In the genomic region with DNA sequence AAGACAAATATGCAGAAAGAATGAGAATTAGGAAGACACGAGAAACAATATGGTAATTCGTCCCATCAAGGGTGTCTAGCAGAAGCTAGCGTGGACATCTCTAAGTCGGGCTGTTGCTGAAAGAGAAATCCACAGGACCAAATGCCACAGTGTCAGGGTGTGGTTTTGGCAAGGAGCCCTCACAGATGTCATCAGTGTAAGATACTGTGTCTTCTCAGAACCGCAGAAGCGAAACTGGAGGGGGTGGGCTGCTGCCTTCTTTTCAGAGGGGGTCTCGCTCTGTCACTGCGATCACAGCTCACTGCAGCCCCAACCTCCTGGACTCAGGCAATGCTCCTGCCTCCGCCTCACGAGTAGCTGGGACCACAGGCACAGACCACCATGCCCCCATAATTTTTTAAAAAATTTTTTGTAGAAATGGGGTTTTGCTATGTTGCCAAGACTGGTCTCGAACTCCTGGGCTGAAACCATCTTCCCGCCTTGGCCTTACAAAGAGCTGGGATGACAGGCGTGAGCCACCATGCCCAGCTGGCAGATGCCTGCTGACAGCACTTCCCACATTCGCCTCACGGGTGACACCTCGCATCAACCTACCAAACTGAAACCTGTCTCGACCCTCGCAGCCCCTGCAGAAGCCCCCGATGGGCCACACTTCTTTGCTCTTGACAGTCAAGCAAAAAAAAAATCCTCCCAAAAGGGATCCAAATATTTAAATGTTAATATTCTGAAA, we compare ENCODE assay signal across 8 cellular contexts. TPM values are rescaled to one million over a fixed set of nuclear protein-coding genes. Genes with fewer than 3 reads are reported as not detected.
A peak's percentile ranks its signal among the peaks of the same experiment; 100 is the strongest.
DNase-seq lines count a peak whose midpoint lies in the region; ATAC-seq and TF ChIP-seq lines count a peak whose summit lies in the region.

No MANE protein-coding gene starts in this region.

- ATAC-seq in stimulated activated naive CD8-positive, alpha-beta T cell treated with anti-CD3 and anti-CD28 coated beads, Interleukin-15, amount 100 ng/mL, for 72 hours = peak; percentile 40
- no peak for ATAC-seq in stimulated activated naive CD8-positive, alpha-beta T cell treated with anti-CD3 and anti-CD28 coated beads, Interleukin-15, Interleukin-2, amounts not matched to agents 100 U/mL and 50 U/mL, for 24 hours
- ATAC-seq in GM19023 (IDR thresholded peaks at IDR 0.05; ENCODE audit: unreplicated experiment) (no peak), HG03045 (IDR thresholded peaks at IDR 0.05; ENCODE audit: unreplicated experiment) (no peak)

- H3K36me3 ChIP-seq in muscle layer of colon (ENCODE audit: insufficient read depth, low read length) = peaks cover 22% of the 10 kb centered on the region

- peaks cover 15% of the 10 kb centered on the region for H3K4me1 ChIP-seq in muscle layer of colon (ENCODE audit: insufficient read depth, low read length)

- peak in 9 of 56 donors; percentile 9 to 35 (median 19) for TF ChIP-seq CTCF in dorsolateral prefrontal cortex (IDR thresholded peaks at IDR 0.05 in 54 of 56, conservative IDR thresholded peaks at IDR 0.05 in 2 of 56; ENCODE audit: low read depth in 1 of 56, partially characterized antibody in 56 of 56)

- H3K27ac ChIP-seq in dorsolateral prefrontal cortex (peak overlapping the region in 47 of 59 donors; percentile 7 to 85 (median 67)), muscle layer of colon (ENCODE audit: low read depth, low read length) (peak overlapping the region; percentile 67)

- no peak for DNase-seq in stimulated activated naive CD8-positive, alpha-beta T cell treated with anti-CD3 and anti-CD28 coated beads, Interleukin-15, amount 100 ng/mL, for 72 hours
- DNase-seq in stimulated activated naive CD8-positive, alpha-beta T cell treated with anti-CD3 and anti-CD28 coated beads, Interleukin-15, Interleukin-2, amounts not matched to agents 100 U/mL and 50 U/mL, for 24 hours = no peak
- DNase-seq in dorsolateral prefrontal cortex (peak in 1 of 10 donors; percentile 32), NCI-H128 (lab: John Stamatoyannopoulos, UW; ENCODE audit: unreplicated experiment) (no peak)
- no peak for DNase-seq in activated CD4-positive, alpha-beta T cell treated with anti-CD3 and anti-CD28 coated beads for 1 hour

- peak overlapping the region in 1 of 2 donors; percentile 38 for H3K27ac Mint-ChIP-seq in stimulated activated naive CD8-positive, alpha-beta T cell treated with anti-CD3 and anti-CD28 coated beads, Interleukin-15, amount 100 ng/mL, for 72 hours

- no peaks in the 10 kb centered on the region for H3K9me3 ChIP-seq in muscle layer of colon (ENCODE audit: low read length)

- intact Hi-C loops in dorsolateral prefrontal cortex (cut with DNase I) = loop anchor here in 1 of 2 donors (1.0 to 10.0 kb wide), 3 partner anchors 186 to 634 kb away; partner anchors contain the start of gene CREBBP

- H3K27me3 ChIP-seq in dorsolateral prefrontal cortex (no peaks in the 10 kb centered on the region), muscle layer of colon (ENCODE audit: control insufficient read depth in 1 of 2, insufficient read depth in 2 of 2, low read length in 2 of 2) (no peaks in the 10 kb centered on the region)

- no peaks in the 10 kb centered on the region for H3K27me3 Mint-ChIP-seq in stimulated activated naive CD8-positive, alpha-beta T cell treated with anti-CD3 and anti-CD28 coated beads, Interleukin-15, amount 100 ng/mL, for 72 hours

- peak overlapping the region; percentile 42 for H3K9ac ChIP-seq in muscle layer of colon (ENCODE audit: low read length)

- peak overlapping the region in 1 of 2 donors; percentile 73 for H3K4me3 Mint-ChIP-seq in stimulated activated naive CD8-positive, alpha-beta T cell treated with anti-CD3 and anti-CD28 coated beads, Interleukin-15, amount 100 ng/mL, for 72 hours

- H3K9me3 Mint-ChIP-seq in stimulated activated naive CD8-positive, alpha-beta T cell treated with anti-CD3 and anti-CD28 coated beads, Interleukin-15, amount 100 ng/mL, for 72 hours = no peaks in the 10 kb centered on the region

- H3K4me3 ChIP-seq in dorsolateral prefrontal cortex = peak overlapping the region in 58 of 59 donors; percentile 17 to 74 (median 52)
- H3K4me3 ChIP-seq in muscle layer of colon (ENCODE audit: low read depth in 1 of 2, low read length in 2 of 2) = peak overlapping the region in 1 of 2 donors; percentile 66

- peaks cover 22% of the 10 kb centered on the region for H3K4me1 Mint-ChIP-seq in stimulated activated naive CD8-positive, alpha-beta T cell treated with anti-CD3 and anti-CD28 coated beads, Interleukin-15, amount 100 ng/mL, for 72 hours

RNA-seq across cellular contexts. Expression of gene TRAP1, which starts 26.2 kb away (rescaled TPM):
- 100 to 1,000 TPM in 114 of 120 experiments, 10 to 100 TPM in 6; 87.9 to 163 (median 123) TPM for total RNA-seq in dorsolateral prefrontal cortex

RNA-seq across cellular contexts. Expression of gene DNASE1, which starts 36.7 kb away (rescaled TPM):
- 10 to 100 TPM; 10.7 to 42.2 (median 23.0) TPM for total RNA-seq in dorsolateral prefrontal cortex
